In the genomic region with DNA sequence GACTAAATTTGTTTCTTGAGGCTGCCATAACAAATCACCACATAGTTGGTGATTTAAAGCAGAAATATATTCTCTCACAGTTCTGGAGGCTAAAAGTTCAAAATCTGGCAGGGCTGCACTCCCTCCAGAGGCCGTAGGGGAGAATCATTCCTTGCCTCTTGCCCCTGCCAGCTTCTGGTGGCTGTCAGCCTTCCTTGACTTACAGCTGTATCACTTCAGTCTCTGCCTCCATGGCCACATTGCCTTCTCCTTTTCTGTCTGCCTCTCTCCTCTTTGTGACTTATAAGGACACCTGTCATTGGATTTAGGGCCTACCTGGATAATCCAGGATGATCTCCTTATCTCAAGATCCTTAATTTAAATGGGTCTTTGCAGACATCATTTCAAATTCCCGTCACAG, we compare ENCODE assay signal across 23 cellular contexts. TPM values are rescaled to one million over a fixed set of nuclear protein-coding genes. Genes with fewer than 3 reads are reported as not detected.
A peak's percentile ranks its signal among the peaks of the same experiment; 100 is the strongest.
DNase-seq lines count a peak whose midpoint lies in the region; ATAC-seq and TF ChIP-seq lines count a peak whose summit lies in the region.
"Had no signal": no experiment of that assay in that cellular context is flagged by ENCODE, and none has a peak within 500 bp of the region (broad histone marks: within the 10 kb centered on the region; RNA-seq: fewer than 3 reads in every experiment).

No MANE protein-coding gene starts in this region.

- H3K27me3 ChIP-seq in MM.1S (replicated peaks; ENCODE audit: insufficient read depth, low read length): no peaks in the 10 kb centered on the region
- no peaks in the 10 kb centered on the region for H3K27me3 ChIP-seq in foreskin keratinocyte
- no peaks in the 10 kb centered on the region for H3K27me3 ChIP-seq in naive thymus-derived CD4-positive, alpha-beta T cell (ENCODE audit: control insufficient read depth in 2 of 2, insufficient read depth in 2 of 2, low read length in 2 of 2)
- H3K27me3 ChIP-seq: heart right ventricle, right atrium auricular region had no signal

- H3K36me3 ChIP-seq in MM.1S (replicated peaks; ENCODE audit: insufficient read depth, low read length): no peaks in the 10 kb centered on the region
- H3K36me3 ChIP-seq in naive thymus-derived CD4-positive, alpha-beta T cell (ENCODE audit: control insufficient read depth in 2 of 3, insufficient read depth in 3 of 3, low read length in 3 of 3): no peaks in the 10 kb centered on the region
- H3K36me3 ChIP-seq: heart right ventricle, right atrium auricular region, suprapubic skin had no signal

- peak overlapping the region; percentile 40 for H3K4me2 ChIP-seq in MM.1S (ENCODE audit: low read depth, low read length)

- TF ChIP-seq CTCF in GM12873 (IDR thresholded peaks at IDR 0.05; ENCODE audit: insufficient read depth, low read depth, low read length, missing control alignments): peak; percentile 24
- no peak for TF ChIP-seq CTCF in MM.1S (IDR thresholded peaks at IDR 0.05; ENCODE audit: low read length)
- TF ChIP-seq CTCF in foreskin keratinocyte (conservative IDR thresholded peaks at IDR 0.05): peak; percentile 16

- H3K4me3 ChIP-seq in MM.1S (ENCODE audit: low read length): peak overlapping the region; percentile 1; the same call in 1 of the 2 replicates
- no peak overlapping the region for H3K4me3 ChIP-seq in naive thymus-derived CD4-positive, alpha-beta T cell (ENCODE audit: low read length)
- H3K4me3 ChIP-seq: heart right ventricle, right atrium auricular region, suprapubic skin had no signal

- H3K27me3 Mint-ChIP-seq in naive thymus-derived CD4-positive, alpha-beta T cell: peaks cover 0 to 14% (median 0%) of the 10 kb centered on the region in 5 donors
- H3K27me3 Mint-ChIP-seq: activated T-helper 17 cell treated with anti-CD3 and anti-CD28 coated beads, Interleukin-2, amount 50 U/mL, for 72 hours had no signal

- no peaks in the 10 kb centered on the region for H3K9me3 ChIP-seq in MM.1S (replicated peaks; ENCODE audit: insufficient read depth, low read length)
- no peaks in the 10 kb centered on the region for H3K9me3 ChIP-seq in naive thymus-derived CD4-positive, alpha-beta T cell (ENCODE audit: control insufficient read depth in 2 of 3, low read length in 3 of 3)
- H3K9me3 ChIP-seq: heart right ventricle, right atrium auricular region, suprapubic skin had no signal

- H3K4me1 ChIP-seq in MM.1S (ENCODE audit: low read length) (peaks cover 64% of the 10 kb centered on the region), foreskin keratinocyte (no peaks in the 10 kb centered on the region)
- no peaks in the 10 kb centered on the region for H3K4me1 ChIP-seq in naive thymus-derived CD4-positive, alpha-beta T cell (ENCODE audit: control insufficient read depth in 2 of 2, insufficient read depth in 2 of 2, low read length in 2 of 2)

- peaks cover 17% of the 10 kb centered on the region; the same call in 1 of the 2 replicates for H4K20me1 ChIP-seq in MM.1S (ENCODE audit: insufficient read depth, low read length)

- H2AFZ ChIP-seq in MM.1S (ENCODE audit: low read length): no peak overlapping the region

- no peak overlapping the region for H3K4me3 Mint-ChIP-seq in naive thymus-derived CD4-positive, alpha-beta T cell
- H3K4me3 Mint-ChIP-seq: activated naive CD8-positive, alpha-beta T cell treated with anti-CD3 and anti-CD28 coated beads, Interleukin-2, amount 10 ng/mL, durations not matched to agents 7 days and 5 days; activated T-helper 17 cell treated with anti-CD3 and anti-CD28 coated beads, Interleukin-2, amount 50 U/mL, for 72 hours; brain; CD4-positive, CD25-positive, alpha-beta regulatory T cell had no signal

- H3K36me3 Mint-ChIP-seq in naive thymus-derived CD4-positive, alpha-beta T cell: peaks cover 0 to 4% (median 0%) of the 10 kb centered on the region in 5 donors
- H3K36me3 Mint-ChIP-seq: brain had no signal

- no peak for DNase-seq in HEK293T (ENCODE audit: extremely low spot score)
- no peak for DNase-seq in MM.1S
- DNase-seq in foreskin keratinocyte: no peak
- DNase-seq in DMS 273 treated with DMSO at 0.1 percent for 48 hours (lab: John Stamatoyannopoulos, UW): no peak
- DNase-seq in midbrain (lab: John Stamatoyannopoulos, UW): no peak
- DNase-seq in naive thymus-derived CD4-positive, alpha-beta T cell: no peak
- DNase-seq: ACHN; activated CD4-positive, alpha-beta T cell treated with anti-CD3 and anti-CD28 coated beads for 48 hours; activated naive CD8-positive, alpha-beta T cell treated with anti-CD3 and anti-CD28 coated beads, Interleukin-2, amount 10 ng/mL, durations not matched to agents 7 days and 5 days; CD4-positive, CD25-positive, alpha-beta regulatory T cell; cortex of kidney; DMS153; heart right ventricle; left ventricle myocardium superior; NCI-H187 treated with DMSO at 0.1 percent for 48 hours; NCI-H345; SW 1271 had no signal

- H3K9ac ChIP-seq in MM.1S (ENCODE audit: low read length): no peak overlapping the region

- no peak overlapping the region for H3K27ac Mint-ChIP-seq in naive thymus-derived CD4-positive, alpha-beta T cell
- H3K27ac Mint-ChIP-seq: activated naive CD8-positive, alpha-beta T cell treated with anti-CD3 and anti-CD28 coated beads, Interleukin-2, amount 10 ng/mL, durations not matched to agents 7 days and 5 days; activated T-helper 17 cell treated with anti-CD3 and anti-CD28 coated beads, Interleukin-2, amount 50 U/mL, for 72 hours; brain; CD4-positive, CD25-positive, alpha-beta regulatory T cell had no signal

- intact Hi-C loops in naive thymus-derived CD4-positive, alpha-beta T cell (cut with micrococcal nuclease): loop anchor here in 1 of 2 donors (10.0 kb wide), 1 partner anchor 168 kb away; no protein-coding TSS in a partner anchor

- peaks cover 0 to 13% (median 10%) of the 10 kb centered on the region in 7 donors for H3K4me1 Mint-ChIP-seq in naive thymus-derived CD4-positive, alpha-beta T cell

- POLR2A ChIA-PET in HEK293T (lab: Yijun Ruan, JAX): no interaction called here
- POLR2A ChIA-PET in naive thymus-derived CD4-positive, alpha-beta T cell (lab: Charles Lee): no interaction called here

- H3F3A ChIP-seq in MM.1S (ENCODE audit: insufficient read depth, low read length): peaks cover 47% of the 10 kb centered on the region

- no peaks in the 10 kb centered on the region for H3K9me3 Mint-ChIP-seq in naive thymus-derived CD4-positive, alpha-beta T cell
- H3K9me3 Mint-ChIP-seq: activated naive CD8-positive, alpha-beta T cell treated with anti-CD3 and anti-CD28 coated beads, Interleukin-2, amount 10 ng/mL, durations not matched to agents 7 days and 5 days; activated T-helper 17 cell treated with anti-CD3 and anti-CD28 coated beads, Interleukin-2, amount 50 U/mL, for 72 hours; brain; CD4-positive, CD25-positive, alpha-beta regulatory T cell had no signal

- CTCF ChIA-PET in HEK293T (lab: Yijun Ruan, JAX): interaction anchor here (0.7 kb wide), 1 partner anchor 166 kb away, joined by 3 read pairs; no protein-coding TSS in a partner anchor
- CTCF ChIA-PET in naive thymus-derived CD4-positive, alpha-beta T cell (lab: Charles Lee): interaction anchor here (0.7 kb wide), 1 partner anchor 12 kb away, joined by 3 read pairs; no protein-coding TSS in a partner anchor

- H3K79me2 ChIP-seq in MM.1S (ENCODE audit: low read length): peaks cover 79% of the 10 kb centered on the region

- H3K9me2 ChIP-seq in MM.1S (replicated peaks; ENCODE audit: insufficient read depth, low read length): no peaks in the 10 kb centered on the region

- ATAC-seq in foreskin keratinocyte (no peak), HG02763 (IDR thresholded peaks at IDR 0.05; ENCODE audit: unreplicated experiment) (no peak)
- no peak for ATAC-seq in naive thymus-derived CD4-positive, alpha-beta T cell
- ATAC-seq: heart right ventricle, left ventricle myocardium superior had no signal

- H3K27ac ChIP-seq in MM.1S (ENCODE audit: low read length): peak overlapping the region; percentile 31; the same call in 1 of the 2 replicates
- H3K27ac ChIP-seq in foreskin keratinocyte: no peak overlapping the region
- no peak overlapping the region for H3K27ac ChIP-seq in naive thymus-derived CD4-positive, alpha-beta T cell (ENCODE audit: low read depth, low read length)
- H3K27ac ChIP-seq: heart right ventricle, right atrium auricular region, suprapubic skin had no signal

TF ChIP-seq in HEK293T, 16 proteins besides CTCF, POLR2A, EP300 and RAD21:
- TF ChIP-seq CTBP1 (IDR thresholded peaks at IDR 0.05; ENCODE audit: borderline replicate concordance): no peak
- TF ChIP-seq, protein P1, sequence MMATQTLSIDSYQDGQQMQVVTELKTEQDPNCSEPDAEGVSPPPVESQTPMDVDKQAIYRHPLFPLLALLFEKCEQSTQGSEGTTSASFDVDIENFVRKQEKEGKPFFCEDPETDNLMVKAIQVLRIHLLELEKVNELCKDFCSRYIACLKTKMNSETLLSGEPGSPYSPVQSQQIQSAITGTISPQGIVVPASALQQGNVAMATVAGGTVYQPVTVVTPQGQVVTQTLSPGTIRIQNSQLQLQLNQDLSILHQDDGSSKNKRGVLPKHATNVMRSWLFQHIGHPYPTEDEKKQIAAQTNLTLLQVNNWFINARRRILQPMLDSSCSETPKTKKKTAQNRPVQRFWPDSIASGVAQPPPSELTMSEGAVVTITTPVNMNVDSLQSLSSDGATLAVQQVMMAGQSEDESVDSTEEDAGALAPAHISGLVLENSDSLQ (IDR thresholded peaks at IDR 0.05): peak; percentile 68
- TF ChIP-seq TARDBP (IDR thresholded peaks at IDR 0.05): no peak
- TF ChIP-seq FOXA1 (IDR thresholded peaks at IDR 0.05): no peak

RNA-seq across cellular contexts. Expression of a gene that starts 5.8 kb away (rescaled TPM):
- total RNA-seq in foreskin keratinocyte: 0.07 and 0.35 TPM in 2 replicates
- 0.04 and 0.08 TPM in 2 replicates for polyA plus RNA-seq in foreskin keratinocyte
- 1 to 10 TPM in 1 of 5 experiments, under 1 TPM in 3, not detected in 1; 0.57 to 5.7 (median 0.88) TPM for total RNA-seq in naive thymus-derived CD4-positive, alpha-beta T cell
- polyA plus RNA-seq in naive thymus-derived CD4-positive, alpha-beta T cell: under 1 TPM in 1 of 2 donors, not detected in 1; 0.14 TPM
- total RNA-seq: CD4-positive, CD25-positive, alpha-beta regulatory T cell had no signal
